In genomic region chr9:133141833-133142594, GRCh38 we compare ENCODE assay signal across 9 cellular contexts.
A peak's percentile ranks its signal among the peaks of the same experiment; 100 is the strongest.
DNase-seq lines count a peak whose midpoint lies in the region; ATAC-seq and TF ChIP-seq lines count a peak whose summit lies in the region.
"Had no signal": no experiment of that assay in that cellular context is flagged by ENCODE, and none has a peak within 500 bp of the region (broad histone marks: within the 10 kb centered on the region; RNA-seq: fewer than 3 reads in every experiment).

No MANE protein-coding gene starts in this region.

- H3K27ac ChIP-seq in duodenal mucosa (ENCODE audit: low read depth, low read length) = no peak overlapping the region
- H3K27ac ChIP-seq: uterus had no signal

- ATAC-seq in GM19395 (IDR thresholded peaks at IDR 0.05; ENCODE audit: unreplicated experiment) (no peak), GM21367 (IDR thresholded peaks at IDR 0.05; ENCODE audit: unreplicated experiment) (no peak)

- no peaks in the 10 kb centered on the region for H3K27me3 ChIP-seq in duodenal mucosa (ENCODE audit: control insufficient read depth in 1 of 2, insufficient read depth in 2 of 2, low read length in 2 of 2)
- H3K27me3 ChIP-seq: uterus had no signal

- H3K4me1 ChIP-seq in duodenal mucosa (ENCODE audit: control insufficient read depth in 1 of 2, insufficient read depth in 2 of 2, low read length in 2 of 2) = peaks cover 83 to 84% of the 10 kb centered on the region in 2 donors

- H3K9ac ChIP-seq in duodenal mucosa (ENCODE audit: low read depth in 1 of 2, low read length in 2 of 2) = peak overlapping the region; percentile 47 to 60

- no peak for TF ChIP-seq CTCF in GM13976 (IDR thresholded peaks at IDR 0.05; ENCODE audit: borderline replicate concordance, control extremely low read depth, extremely low read depth, insufficient read depth, missing control alignments)

- DNase-seq in GM13976 (ENCODE audit: low spot score) (peak; percentile 76), NCI-H774 (lab: John Stamatoyannopoulos, UW) (no peak), NCI-H226 (no peak)
- peak; percentile 82 for DNase-seq in activated CD4-positive, alpha-beta T cell treated with anti-CD3 and anti-CD28 coated beads, Interleukin-2, amount 50 U/mL, for 1 hour
- peak; percentile 53 to 58 for DNase-seq in stimulated activated CD4-positive, alpha-beta T cell treated with anti-CD3 and anti-CD28 coated beads, Interleukin-4, amount 100 ng/mL, for 4 hours

- in situ Hi-C loops in GM13976 (cut with MboI; ENCODE audit: low sequenced_read_pairs, unreplicated experiment) = no loop called here

- no peak overlapping the region for H3K4me3 ChIP-seq in duodenal mucosa (ENCODE audit: low read depth in 1 of 2, low read length in 2 of 2)
- H3K4me3 ChIP-seq: uterus had no signal

- H3K9me3 ChIP-seq in duodenal mucosa (ENCODE audit: control insufficient read depth in 1 of 2, low read length in 2 of 2) = no peaks in the 10 kb centered on the region
- H3K9me3 ChIP-seq: uterus had no signal

- peaks cover 0 to 2% of the 10 kb centered on the region in 2 donors for H3K36me3 ChIP-seq in duodenal mucosa (ENCODE audit: control insufficient read depth in 1 of 2, insufficient read depth in 2 of 2, low read length in 2 of 2)
- H3K36me3 ChIP-seq: uterus had no signal

Comparison
In these comparisons a context has a peak if more than half of its experiments do, and no peak if none do; other contexts are left out.
1. DNase-seq: peak in GM13976 (single experiment), activated CD4-positive, alpha-beta T cell treated with anti-CD3 and anti-CD28 coated beads, Interleukin-2, amount 50 U/mL, for 1 hour (single experiment) and stimulated activated CD4-positive, alpha-beta T cell treated with anti-CD3 and anti-CD28 coated beads, Interleukin-4, amount 100 ng/mL, for 4 hours (2 of 2); none in NCI-H774 (single experiment) and NCI-H226 (single experiment).